Comparison of ENCODE assay signal across 1 cellular context in genomic region chr13:110227416-110227815, GRCh38.
A peak's percentile ranks its signal among the peaks of the same experiment; 100 is the strongest.
TF ChIP-seq lines count a peak whose summit lies in the region.

No MANE protein-coding gene starts in this region.

TF ChIP-seq in HEK293, 187 proteins besides CTCF, POLR2A, EP300 and RAD21 (continued from another document):
- TF ChIP-seq ZSCAN4 (tag by site-specific recombination; IDR thresholded peaks at IDR 0.05) = peak; percentile 77
